ENCODE assay signal across 33 cellular contexts in the genomic region with DNA sequence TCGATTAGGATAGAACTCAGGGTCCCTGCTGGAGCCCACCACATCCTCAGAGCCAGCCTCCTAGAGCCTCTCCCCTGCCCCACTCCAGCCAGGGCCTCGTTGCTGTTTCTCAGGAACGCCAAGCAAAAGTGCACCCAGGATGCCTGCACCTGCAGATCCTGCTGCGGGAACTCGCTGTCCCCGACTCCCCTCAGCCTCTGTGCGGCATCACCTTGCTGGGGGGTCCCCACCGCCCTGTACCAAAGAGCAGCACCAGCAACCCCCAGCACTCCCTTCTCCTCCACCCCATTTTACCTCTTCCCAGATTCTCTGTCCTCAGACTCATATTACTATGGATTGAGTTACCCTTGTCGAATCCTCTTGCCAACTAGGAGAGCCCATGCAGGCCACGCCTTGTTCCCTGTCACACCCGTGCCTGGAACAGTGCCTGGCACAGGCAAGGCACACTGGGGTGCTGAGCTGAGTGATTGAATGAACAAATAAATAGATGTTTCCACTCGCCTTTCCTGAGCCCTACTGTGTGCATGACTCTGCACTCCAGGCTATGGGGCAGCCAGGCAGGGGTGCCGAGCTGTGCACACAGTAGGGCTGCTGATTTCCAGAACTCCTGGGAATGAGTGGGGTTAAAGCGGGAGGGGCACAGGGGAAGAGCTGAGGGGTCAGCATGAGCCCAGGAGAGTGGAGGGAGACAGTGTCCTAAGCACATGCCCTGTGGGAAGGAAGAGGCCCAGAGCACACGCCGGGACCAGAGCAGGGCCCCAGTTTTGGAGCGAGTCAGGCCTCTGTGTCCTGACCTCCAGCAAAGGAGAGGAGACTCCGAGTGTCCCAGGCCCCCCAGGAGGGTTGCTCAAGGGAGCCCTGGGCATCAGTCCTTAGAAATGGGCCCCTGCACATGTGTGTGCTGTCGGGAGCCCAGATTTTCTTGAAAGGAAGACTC. TPM values are rescaled to one million over a fixed set of nuclear protein-coding genes. Genes with fewer than 3 reads are reported as not detected.
DNase-seq lines count a peak whose midpoint lies in the region; ATAC-seq and TF ChIP-seq lines count a peak whose summit lies in the region.
"Had no signal": no experiment of that assay in that cellular context is flagged by ENCODE, and none has a peak within 500 bp of the region (broad histone marks: within the 10 kb centered on the region; RNA-seq: fewer than 3 reads in every experiment).

No MANE protein-coding gene starts in this region.

- H3K27me3 ChIP-seq in lower lobe of right lung (ENCODE audit: low read depth), result no peaks in the 10 kb centered on the region
- H3K27me3 ChIP-seq in suprapubic skin, result no peaks in the 10 kb centered on the region
- no peaks in the 10 kb centered on the region for H3K27me3 ChIP-seq in brain microvascular endothelial cell (replicated peaks)
- H3K27me3 ChIP-seq: MG63, Peyer's patch, SJCRH30, testis, uterus had no signal

- ATAC-seq in lower lobe of right lung, result no peak
- no peak for ATAC-seq in GM19455 (IDR thresholded peaks at IDR 0.05; ENCODE audit: unreplicated experiment)
- ATAC-seq: activated CD4-positive, CD25-positive, alpha-beta regulatory T cell treated with anti-CD3 and anti-CD28 coated beads, Interleukin-2, amount 50 U/mL, for 24 hours; activated naive CD8-positive, alpha-beta T cell treated with anti-CD3 and anti-CD28 coated beads, Interleukin-2, amount 50 U/mL, for 24 hours; GM12878; mucosa of descending colon; T-cell had no signal

- 78% methylated on average over 16 of the region's 19 CpGs for WGBS in suprapubic skin

- peak; percentile 60 for DNase-seq in activated effector memory CD4-positive, alpha-beta T cell treated with anti-CD3 and anti-CD28 coated beads, Interleukin-2, amount 50 U/mL, for 16 hours
- DNase-seq in activated effector memory CD4-positive, alpha-beta T cell treated with Interleukin-2 at 50 U/mL for 16 hours, result no peak
- DNase-seq in SW480 (ENCODE audit: low spot score) (peak; percentile 31), lower lobe of right lung (peak; percentile 33), suprapubic skin (ENCODE audit: low spot score in 2 of 2) (peak; percentile 26 to 47), brain microvascular endothelial cell (no peak), hepatic stellate cell (ENCODE audit: low spot score) (no peak)
- DNase-seq: activated CD4-positive, alpha-beta memory T cell treated with anti-CD3 and anti-CD28 coated beads, Interleukin-2, amount 10 ng/mL, durations not matched to agents 7 days and 5 days; activated gamma-delta T cell; activated naive CD8-positive, alpha-beta T cell treated with anti-CD3 and anti-CD28 coated beads, Interleukin-2, amount 50 U/mL, for 24 hours; cerebellar nuclear complex; KBM-7; MG63; mucosa of descending colon; NCI-H2081; NCI-H2227 treated with DMSO at 0.1 percent for 48 hours; NCI-H526 treated with DMSO at 0.1 percent for 48 hours; nephron progenitor cell; SJCRH30; stimulated activated CD4-positive, alpha-beta T cell treated with anti-CD3 and anti-CD28 coated beads, Interleukin-4, amount 100 ng/mL, for 4 hours; stimulated activated naive CD4-positive, alpha-beta T cell; T-cell; testis had no signal

- TF ChIP-seq CTCF in lower lobe of right lung (IDR thresholded peaks at IDR 0.05), result no peak
- no peak for TF ChIP-seq CTCF in suprapubic skin (IDR thresholded peaks at IDR 0.05)
- no peak for TF ChIP-seq CTCF in brain microvascular endothelial cell (IDR thresholded peaks at IDR 0.05; ENCODE audit: low read depth, low read length, missing control alignments)

- no peaks in the 10 kb centered on the region for H3K4me1 ChIP-seq in lower lobe of right lung
- H3K4me1 ChIP-seq in suprapubic skin, result peaks cover 18% of the 10 kb centered on the region
- H3K4me1 ChIP-seq: Peyer's patch, SJCRH30, testis, uterus had no signal

- H3K36me3 ChIP-seq in lower lobe of right lung (no peaks in the 10 kb centered on the region), suprapubic skin (no peaks in the 10 kb centered on the region), brain microvascular endothelial cell (replicated peaks) (no peaks in the 10 kb centered on the region)
- H3K36me3 ChIP-seq: MG63, Peyer's patch, SJCRH30, uterus had no signal

- no peak for TF ChIP-seq POLR2A in suprapubic skin (IDR thresholded peaks at IDR 0.05)

- H3K9me3 ChIP-seq in lower lobe of right lung (no peaks in the 10 kb centered on the region), suprapubic skin (no peaks in the 10 kb centered on the region)
- H3K9me3 ChIP-seq: MG63, mucosa of descending colon, Peyer's patch, SJCRH30, testis, uterus had no signal

- H3K27ac ChIP-seq in lower lobe of right lung (no peak overlapping the region), suprapubic skin (no peak overlapping the region), brain microvascular endothelial cell (no peak overlapping the region)
- H3K27ac ChIP-seq: Peyer's patch, SJCRH30, testis, uterus had no signal

- in situ Hi-C loops in brain microvascular endothelial cell (cut with HindIII; ENCODE audit: low pct_ligation_motif_present, low sequenced_read_pairs), result no loop called here

- intact Hi-C loops in lower lobe of right lung (cut with DNase I), result no loop called here

- H3K4me3 ChIP-seq in lower lobe of right lung (no peak overlapping the region), suprapubic skin (no peak overlapping the region), brain microvascular endothelial cell (ENCODE audit: low read depth, low read length) (no peak overlapping the region)
- H3K4me3 ChIP-seq: GM12878, MG63, mucosa of descending colon, Peyer's patch, SJCRH30, testis, uterus had no signal

- no peak for TF ChIP-seq EP300 in suprapubic skin (IDR thresholded peaks at IDR 0.05)

RNA-seq across cellular contexts. Expression of gene LINC01488, which starts 44.3 kb away (rescaled TPM):
- total RNA-seq in lower lobe of right lung, result not detected
- not detected for total RNA-seq in suprapubic skin
- total RNA-seq: activated CD4-positive, alpha-beta memory T cell treated with anti-CD3 and anti-CD28 coated beads, Interleukin-2, amount 10 ng/mL, durations not matched to agents 7 days and 5 days; CD4-positive, alpha-beta T cell; Daoy; glomerular endothelial cell; GM12878; HT-29; lower leg skin; mucosa of descending colon; Peyer's patch; SJCRH30; T-cell; testis; uterus had no signal

Comparison
In these comparisons a context has a peak if more than half of its experiments do, and no peak if none do; other contexts are left out.
1. DNase-seq: peak in activated effector memory CD4-positive, alpha-beta T cell treated with anti-CD3 and anti-CD28 coated beads, Interleukin-2, amount 50 U/mL, for 16 hours (single experiment), SW480 (single experiment), lower lobe of right lung (single experiment) and suprapubic skin (2 of 2); none in activated effector memory CD4-positive, alpha-beta T cell treated with Interleukin-2 at 50 U/mL for 16 hours (single experiment), brain microvascular endothelial cell (single experiment) and hepatic stellate cell (single experiment).